24 cellular contexts compared by ENCODE assay signal in the genomic region with DNA sequence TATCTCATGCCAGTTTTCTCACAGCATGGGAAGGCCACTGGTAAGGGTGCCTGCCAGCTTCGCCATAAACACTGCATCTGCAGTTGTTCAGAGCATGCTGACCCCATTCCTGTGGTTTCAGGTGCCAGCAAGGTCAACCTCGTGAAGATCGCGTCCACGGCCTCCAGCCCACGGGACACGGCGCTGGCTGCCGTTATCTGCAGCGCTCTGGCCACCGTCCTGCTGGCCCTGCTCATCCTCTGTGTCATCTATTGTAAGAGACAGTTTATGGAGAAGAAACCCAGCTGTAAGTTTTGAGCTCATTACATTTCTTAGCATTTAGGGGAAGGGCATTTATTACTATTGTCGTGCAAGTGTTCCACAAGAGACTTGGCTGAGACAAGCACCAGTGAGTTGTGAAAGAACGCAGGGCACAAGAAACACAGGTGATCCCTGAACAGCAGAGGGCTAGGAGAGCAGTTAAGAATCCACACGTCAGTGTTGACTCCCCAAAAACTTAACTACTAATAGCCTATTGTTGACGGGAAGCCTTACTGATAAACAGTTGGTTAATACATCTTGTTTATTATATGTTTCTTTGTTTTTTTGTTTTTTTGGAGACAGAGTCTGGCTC.
DNase-seq lines count a peak whose midpoint lies in the region; ATAC-seq and TF ChIP-seq lines count a peak whose summit lies in the region.
"Had no signal": no experiment of that assay in that cellular context is flagged by ENCODE, and none has a peak within 500 bp of the region (broad histone marks: within the 10 kb centered on the region; RNA-seq: fewer than 3 reads in every experiment).

No MANE protein-coding gene starts in this region.

- 100% methylated on average over 1 of the region's 15 CpGs; no CpG with 5 or more reads in 1 of the 2 experiments for WGBS in IMR-90 (ENCODE audit: extremely low coverage in 2 of 2, insufficient read length in 1 of 2), 2 experiments
- WGBS in heart left ventricle, 4 donors: 58 to 75% (median 70%) methylated on average over 15 of the region's 15 CpGs
- WGBS in transverse colon (ENCODE audit: low coverage in 1 of 2), 2 donors: 69 to 70% methylated on average over 13 to 15 of the region's 15 CpGs
- 90% methylated on average over 12 of the region's 15 CpGs for WGBS in mammary epithelial cell (ENCODE audit: low coverage, missing lambda C conversion rate)

- H4K91ac ChIP-seq in IMR-90 (ENCODE audit: insufficient read depth, low read depth, low read length): peak overlapping the region; percentile 53; the same call in 1 of the 2 replicates

- no peak overlapping the region for H2BK120ac ChIP-seq in IMR-90 (ENCODE audit: low read depth, low read length)

- H3K79me1 ChIP-seq in IMR-90 (ENCODE audit: low read depth in 1 of 2, low read length in 2 of 2): peaks cover 14 to 32% of the 10 kb centered on the region in 2 experiments

- dilution Hi-C loops in IMR-90 (cut with HindIII; ENCODE audit: low sequenced_read_pairs, unreplicated experiment) (no loop called here), mammary epithelial cell (cut with HindIII; ENCODE audit: low sequenced_read_pairs) (no loop called here)

- H3K4me1 ChIP-seq in IMR-90 (ENCODE audit: control insufficient read depth, insufficient read depth, low read length) (peaks cover 10% of the 10 kb centered on the region), heart left ventricle (peaks cover 0 to 64% (median 32%) of the 10 kb centered on the region in 12 donors), transverse colon (no peaks in the 10 kb centered on the region), mammary epithelial cell (ENCODE audit: insufficient read depth, low read length) (peaks cover 8% of the 10 kb centered on the region), Peyer's patch (no peaks in the 10 kb centered on the region)
- H3K4me1 ChIP-seq: parathyroid adenoma had no signal

- peak overlapping the region; percentile 5; the same call in 1 of the 2 replicates for H4K5ac ChIP-seq in IMR-90 (ENCODE audit: low read depth, low read length)

- no peak for TF ChIP-seq CTCF in IMR-90 (conservative IDR thresholded peaks at IDR 0.05; ENCODE audit: low read depth, low read length)
- TF ChIP-seq CTCF in heart left ventricle (IDR thresholded peaks at IDR 0.05): no peak
- no peak for TF ChIP-seq CTCF in nephron progenitor cell (IDR thresholded peaks at IDR 0.05)
- no peak for TF ChIP-seq CTCF in transverse colon (IDR thresholded peaks at IDR 0.05)
- no peak for TF ChIP-seq CTCF in mammary epithelial cell (conservative IDR thresholded peaks at IDR 0.05 in 1 of 2, IDR thresholded peaks at IDR 0.05 in 1 of 2; ENCODE audit: extremely low read depth in 1 of 2, insufficient read depth in 1 of 2, low read depth in 1 of 2, low read length in 2 of 2)
- TF ChIP-seq CTCF in Peyer's patch (IDR thresholded peaks at IDR 0.05): no peak

- no peak overlapping the region for H3K4me3 ChIP-seq in IMR-90 (ENCODE audit: insufficient read depth, low read depth, low read length)
- no peak overlapping the region for H3K4me3 ChIP-seq in heart left ventricle
- H3K4me3 ChIP-seq in transverse colon: no peak overlapping the region
- no peak overlapping the region for H3K4me3 ChIP-seq in mammary epithelial cell (replicated peaks in 1 of 3; ENCODE audit: insufficient read depth in 1 of 3, low read depth in 2 of 3, low read length in 3 of 3)
- H3K4me3 ChIP-seq in Peyer's patch: no peak overlapping the region

- no peak overlapping the region for H2BK5ac ChIP-seq in IMR-90 (ENCODE audit: low read depth, low read length, poor library complexity, severe bottlenecking)

- peak overlapping the region; percentile 25; the same call in 1 of the 2 replicates for H3K23ac ChIP-seq in IMR-90 (ENCODE audit: low read depth, low read length)

- H3K27me3 Mint-ChIP-seq in nephron progenitor cell (ENCODE audit: low read depth, poor library complexity): no peaks in the 10 kb centered on the region
- H3K27me3 Mint-ChIP-seq: activated naive CD4-positive, alpha-beta T cell treated with anti-CD3 and anti-CD28 coated beads, Interleukin-2, amount 50 U/mL, for 24 hours had no signal

- POLR2A ChIA-PET in IMR-90 (lab: Charles Lee; ENCODE audit: unreplicated experiment): no interaction called here

- no peak overlapping the region for H3K56ac ChIP-seq in IMR-90 (ENCODE audit: extremely low read depth, insufficient read depth, low read length)

- no peak overlapping the region for H3K4me2 ChIP-seq in IMR-90 (ENCODE audit: low read depth, low read length)
- H3K4me2 ChIP-seq in mammary epithelial cell (ENCODE audit: insufficient read depth, low read depth, low read length): no peak overlapping the region

- CTCF ChIA-PET in IMR-90 (lab: Yijun Ruan, JAX): no interaction called here
- CTCF ChIA-PET in mammary epithelial cell (lab: Charles Lee; ENCODE audit: low non-redundant PET): no interaction called here

- H2AFZ ChIP-seq in IMR-90 (replicated peaks; ENCODE audit: low read length, poor library complexity) (peak overlapping the region; percentile 66), mammary epithelial cell (ENCODE audit: low read depth, low read length) (no peak overlapping the region)
- H2AFZ ChIP-seq: parathyroid adenoma had no signal

- no peak overlapping the region; the same call in 1 of the 2 replicates for H3K18ac ChIP-seq in IMR-90 (ENCODE audit: low read depth, low read length)

- H3K27ac ChIP-seq in IMR-90 (ENCODE audit: insufficient read depth, low read length) (no peak overlapping the region), heart left ventricle (peak overlapping the region in 10 of 12 donors; percentile 25 to 74 (median 45)), transverse colon (no peak overlapping the region), mammary epithelial cell (ENCODE audit: insufficient read depth, low read depth, low read length) (no peak overlapping the region), Peyer's patch (no peak overlapping the region)
- H3K27ac ChIP-seq: parathyroid adenoma had no signal

- DNase-seq in IMR-90: no peak
- DNase-seq in heart left ventricle: peak in 2 of 5 donors; percentile 47 to 75
- DNase-seq in nephron progenitor cell: no peak
- DNase-seq in transverse colon: peak; percentile 11
- no peak for DNase-seq in NCI-H446 (lab: John Stamatoyannopoulos, UW)
- DNase-seq in mammary epithelial cell: no peak
- DNase-seq in Peyer's patch: no peak
- DNase-seq: activated T-cell treated with anti-CD3 and anti-CD28 coated beads, Interleukin-2, amount 50 U/mL, for 72 hours; caudate nucleus; CD8-positive, alpha-beta memory T cell; cortex of kidney; natural killer cell; NCI-H1092; NCI-H187; NCI-H2171 treated with DMSO at 0.1 percent for 48 hours; NCI-H524; SHP77; stimulated activated naive CD4-positive, alpha-beta T cell treated with Interleukin-2 at 50 U/mL for 16 hours; T1000 had no signal

- intact Hi-C loops in IMR-90 (cut with micrococcal nuclease) (no loop called here), heart left ventricle (cut with DNase I) (loop anchor here in 3 of 10 donors (5.0 to 10.0 kb wide), 4 partner anchors 38 to 84 kb away; partner anchors contain the start of gene TNFRSF19 (in 1 of the 3)), transverse colon (cut with DNase I; ENCODE audit: low total_unique reads) (no loop called here), mammary epithelial cell (cut with micrococcal nuclease) (no loop called here)

- H3K36me3 Mint-ChIP-seq in nephron progenitor cell (ENCODE audit: low read depth): peaks cover 80% of the 10 kb centered on the region
- H3K36me3 Mint-ChIP-seq: activated naive CD4-positive, alpha-beta T cell treated with anti-CD3 and anti-CD28 coated beads, Interleukin-2, amount 50 U/mL, for 24 hours; natural killer cell had no signal

- no peak overlapping the region for H2BK20ac ChIP-seq in IMR-90 (ENCODE audit: low read depth, low read length)

- BruUV-seq in IMR-90 (replicated peaks; lab: Mats Ljungman, UMichigan) (no TSS peak), mammary epithelial cell (replicated peaks; lab: Mats Ljungman, UMichigan) (no TSS peak)

- H2BK15ac ChIP-seq in IMR-90 (ENCODE audit: low read depth, low read length): no peak overlapping the region

- H3K27me3 ChIP-seq in IMR-90 (ENCODE audit: control insufficient read depth, insufficient read depth, low read length) (no peaks in the 10 kb centered on the region), heart left ventricle (no peaks in the 10 kb centered on the region), transverse colon (no peaks in the 10 kb centered on the region), mammary epithelial cell (ENCODE audit: insufficient read depth, low read length) (no peaks in the 10 kb centered on the region), Peyer's patch (no peaks in the 10 kb centered on the region)

- H3K4me3 Mint-ChIP-seq in nephron progenitor cell: no peak overlapping the region
- H3K4me3 Mint-ChIP-seq: activated naive CD4-positive, alpha-beta T cell treated with anti-CD3 and anti-CD28 coated beads, Interleukin-2, amount 50 U/mL, for 24 hours; activated T-cell treated with anti-CD3 and anti-CD28 coated beads, Interleukin-2, amount 50 U/mL, for 72 hours; B cell; CD8-positive, alpha-beta memory T cell; natural killer cell had no signal

- H3K9me3 ChIP-seq in IMR-90 (ENCODE audit: control insufficient read depth, insufficient read depth, low read length) (0 out of 2 replicates have a peak, but pooled peaks cover 1% of the 10 kb centered on the region), heart left ventricle (peaks cover 0 to 11% (median 0%) of the 10 kb centered on the region in 12 donors), transverse colon (no peaks in the 10 kb centered on the region), mammary epithelial cell (replicated peaks; ENCODE audit: insufficient read depth, low read length) (no peaks in the 10 kb centered on the region), Peyer's patch (no peaks in the 10 kb centered on the region)

- H4K20me1 ChIP-seq in IMR-90 (ENCODE audit: insufficient read depth, low read length) (no peaks in the 10 kb centered on the region), mammary epithelial cell (ENCODE audit: insufficient read depth, low read length) (no peaks in the 10 kb centered on the region)

- no peak overlapping the region; the same call in 1 of the 2 replicates for H3K14ac ChIP-seq in IMR-90 (replicated peaks; ENCODE audit: low read depth, low read length)

- 0 out of 4 replicates have a peak overlapping the region, but pooled peaks of 1 of the 2 experiments have one; percentile 21 for H4K8ac ChIP-seq in IMR-90 (ENCODE audit: low read depth in 2 of 2, low read length in 2 of 2)

- H3K9me3 Mint-ChIP-seq in nephron progenitor cell: peaks cover 31% of the 10 kb centered on the region
- H3K9me3 Mint-ChIP-seq: activated naive CD4-positive, alpha-beta T cell treated with anti-CD3 and anti-CD28 coated beads, Interleukin-2, amount 50 U/mL, for 24 hours; CD8-positive, alpha-beta memory T cell; natural killer cell had no signal

- H3K4me1 Mint-ChIP-seq in nephron progenitor cell: peaks cover 37% of the 10 kb centered on the region
- H3K4me1 Mint-ChIP-seq: activated naive CD4-positive, alpha-beta T cell treated with anti-CD3 and anti-CD28 coated beads, Interleukin-2, amount 50 U/mL, for 24 hours had no signal

- H3K27ac Mint-ChIP-seq in nephron progenitor cell: peak overlapping the region; percentile 10
- H3K27ac Mint-ChIP-seq: activated naive CD4-positive, alpha-beta T cell treated with anti-CD3 and anti-CD28 coated beads, Interleukin-2, amount 50 U/mL, for 24 hours; activated T-cell treated with anti-CD3 and anti-CD28 coated beads, Interleukin-2, amount 50 U/mL, for 72 hours; B cell; CD8-positive, alpha-beta memory T cell; natural killer cell had no signal

- peak overlapping the region; percentile 50 for H3K4ac ChIP-seq in IMR-90 (ENCODE audit: low read depth, low read length)

- no peak for ATAC-seq in IMR-90 (ENCODE audit: low read depth)
- ATAC-seq in heart left ventricle: peak in 3 of 4 donors; percentile 25 to 52 (median 37)
- ATAC-seq in SK-N-SH treated with all-trans-retinoic acid at 6 μM for 48 hours: no peak
- ATAC-seq: activated T-cell treated with anti-CD3 and anti-CD28 coated beads, Interleukin-2, amount 50 U/mL, for 72 hours; esophagus mucosa had no signal

- in situ Hi-C loops in IMR-90 (cut with MboI; ENCODE audit: low sequenced_read_pairs): no loop called here
- in situ Hi-C loops in transverse colon (cut with MboI; ENCODE audit: low pct_ligation_motif_present in 1 of 4, low pct_unique_long_range_greater_than_20kb in 1 of 4, low sequenced_read_pairs in 3 of 4): no loop called here
- in situ Hi-C loops in mammary epithelial cell (cut with MboI; ENCODE audit: low sequenced_read_pairs in 2 of 2): no loop called here

- H3K36me3 ChIP-seq in IMR-90 (ENCODE audit: control insufficient read depth, insufficient read depth, low read length): peaks cover 30% of the 10 kb centered on the region
- peaks cover 0 to 35% (median 5%) of the 10 kb centered on the region in 9 donors for H3K36me3 ChIP-seq in heart left ventricle
- no peaks in the 10 kb centered on the region for H3K36me3 ChIP-seq in transverse colon
- H3K36me3 ChIP-seq in mammary epithelial cell (ENCODE audit: insufficient read depth, low read length): no peaks in the 10 kb centered on the region
- no peaks in the 10 kb centered on the region for H3K36me3 ChIP-seq in Peyer's patch

- H3K9ac ChIP-seq in IMR-90 (ENCODE audit: low read depth, low read length) (no peak overlapping the region), mammary epithelial cell (ENCODE audit: insufficient read depth, low read length) (no peak overlapping the region)
- H3K9ac ChIP-seq: parathyroid adenoma had no signal

- no peak for TF ChIP-seq POLR2A in IMR-90 (IDR thresholded peaks at IDR 0.05; ENCODE audit: low read depth, low read length)
- TF ChIP-seq POLR2A in heart left ventricle (IDR thresholded peaks at IDR 0.05): no peak
- no peak for TF ChIP-seq POLR2A in transverse colon (IDR thresholded peaks at IDR 0.05)
- no peak for TF ChIP-seq POLR2A in Peyer's patch (IDR thresholded peaks at IDR 0.05)

- no peaks in the 10 kb centered on the region for H3K79me2 ChIP-seq in mammary epithelial cell (ENCODE audit: insufficient read depth, low read length)
- H3K79me2 ChIP-seq: parathyroid adenoma had no signal

- peak overlapping the region; percentile 46 for H2AK9ac ChIP-seq in IMR-90 (replicated peaks; ENCODE audit: low read depth, low read length, poor library complexity)

- no peak for TF ChIP-seq EP300 in transverse colon (IDR thresholded peaks at IDR 0.05; ENCODE audit: low read depth)

- peaks cover 12% of the 10 kb centered on the region for H3K9me1 ChIP-seq in IMR-90 (ENCODE audit: insufficient read depth, low read length)

- peak overlapping the region; percentile 64; the same call in 1 of the 2 replicates for H2AK5ac ChIP-seq in IMR-90 (ENCODE audit: low read depth, low read length)

- TF ChIP-seq RAD21 in IMR-90 (IDR thresholded peaks at IDR 0.05; ENCODE audit: low read length): no peak

Comparison
In these comparisons a context has a peak if more than half of its experiments do, and no peak if none do; other contexts are left out.
1. ATAC-seq: peak in heart left ventricle (3 of 4); none in IMR-90 (single experiment) and SK-N-SH treated with all-trans-retinoic acid at 6 μM for 48 hours (single experiment).
2. H3K27ac ChIP-seq: peak in heart left ventricle (10 of 12); none in IMR-90 (single experiment), transverse colon (0 of 4), mammary epithelial cell (single experiment) and Peyer's patch (0 of 4).